Comparison of ENCODE assay signal across 11 cellular contexts in the genomic region with DNA sequence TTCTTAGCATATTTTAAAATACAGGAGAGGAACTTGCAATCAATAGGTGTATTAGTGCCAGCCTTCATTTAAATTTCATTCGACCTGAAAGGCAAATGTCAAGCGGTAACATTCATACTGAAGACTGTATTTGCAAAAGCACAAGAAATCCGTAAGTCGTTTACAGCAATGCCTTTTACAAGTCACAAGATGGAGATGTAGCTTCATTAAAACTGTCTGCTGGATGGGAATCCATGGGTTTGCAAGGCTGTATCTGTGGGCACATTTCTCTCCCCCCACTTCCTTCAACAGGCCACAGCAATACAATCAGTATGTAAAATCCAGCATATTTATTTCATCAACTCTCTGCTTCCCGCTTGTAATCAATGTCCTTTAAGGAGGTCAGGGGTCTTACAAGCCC.
DNase-seq lines count a peak whose midpoint lies in the region; TF ChIP-seq lines count a peak whose summit lies in the region.
"Had no signal": no experiment of that assay in that cellular context is flagged by ENCODE, and none has a peak within 500 bp of the region (broad histone marks: within the 10 kb centered on the region; RNA-seq: fewer than 3 reads in every experiment).

No MANE protein-coding gene starts in this region.

- intact Hi-C loops in activated CD4-positive, alpha-beta T cell treated with anti-CD3 and anti-CD28 coated beads, Interleukin-2, amount 10 ng/mL, durations not matched to agents 24 days and 14 days (cut with micrococcal nuclease), result no loop called here

- H3F3A ChIP-seq in Loucy (ENCODE audit: low read depth), result no peaks in the 10 kb centered on the region

- DNase-seq in AG09319 (ENCODE audit: extremely low read depth, low read depth) (no peak), erythroblast (lab: John Stamatoyannopoulos, UW) (peak; percentile 12), iPS-NIHi11 (ENCODE audit: low spot score) (no peak), SKM-1 (lab: John Stamatoyannopoulos, UW; ENCODE audit: unreplicated experiment) (no peak)
- no peak for DNase-seq in effector CD8-positive, alpha-beta T cell (lab: John Stamatoyannopoulos, UW)
- no peak for DNase-seq in activated CD4-positive, alpha-beta T cell treated with anti-CD3 and anti-CD28 coated beads, Interleukin-2, amount 10 ng/mL, durations not matched to agents 24 days and 14 days
- DNase-seq: activated CD8-positive, alpha-beta T cell treated with anti-CD3 and anti-CD28 coated beads, Interleukin-2, amount 10 ng/mL, durations not matched to agents 7 days and 5 days; stimulated activated CD4-positive, alpha-beta T cell treated with anti-CD3 and anti-CD28 coated beads, Interleukin-15, amount 100 ng/mL, for 24 hours; stimulated activated naive CD4-positive, alpha-beta T cell had no signal

- H3K4me2 ChIP-seq in Loucy (ENCODE audit: low read depth, low read length, poor library complexity, severe bottlenecking), result no peak overlapping the region

- H3K36me3 Mint-ChIP-seq in nephron (ENCODE audit: low read depth), result peaks cover 18% of the 10 kb centered on the region
- H3K36me3 Mint-ChIP-seq in activated CD4-positive, alpha-beta T cell treated with anti-CD3 and anti-CD28 coated beads, Interleukin-2, amount 10 ng/mL, durations not matched to agents 24 days and 14 days (ENCODE audit: low read depth), result peaks cover 25% of the 10 kb centered on the region

- peaks cover 64% of the 10 kb centered on the region for H3K4me1 Mint-ChIP-seq in nephron
- H3K4me1 Mint-ChIP-seq in activated CD4-positive, alpha-beta T cell treated with anti-CD3 and anti-CD28 coated beads, Interleukin-2, amount 10 ng/mL, durations not matched to agents 24 days and 14 days, result peaks cover 25% of the 10 kb centered on the region

- TF ChIP-seq POLR2A in erythroblast (IDR thresholded peaks at IDR 0.05; ENCODE audit: low read length), result no peak

- TF ChIP-seq CTCF in AG09319 (IDR thresholded peaks at IDR 0.05; ENCODE audit: low read depth, low read length) (peak; percentile 7), Loucy (conservative IDR thresholded peaks at IDR 0.05; ENCODE audit: low read length) (peak; percentile 29), nephron (IDR thresholded peaks at IDR 0.05; ENCODE audit: unreplicated experiment in 3 of 3) (peak in 1 of 3 experiments; percentile 26)

- no peak overlapping the region for H2AFZ ChIP-seq in Loucy (ENCODE audit: low read length)

- H3K4me1 ChIP-seq in Loucy (ENCODE audit: insufficient read depth, low read length, poor library complexity, severe bottlenecking), result no peaks in the 10 kb centered on the region

- peak overlapping the region in 2 of 3 experiments; percentile 2 to 51 for H3K4me3 Mint-ChIP-seq in nephron
- H3K4me3 Mint-ChIP-seq in activated CD4-positive, alpha-beta T cell treated with anti-CD3 and anti-CD28 coated beads, Interleukin-2, amount 10 ng/mL, durations not matched to agents 24 days and 14 days, result no peak overlapping the region
- H3K4me3 Mint-ChIP-seq: activated CD8-positive, alpha-beta T cell treated with anti-CD3 and anti-CD28 coated beads, Interleukin-2, amount 10 ng/mL, durations not matched to agents 7 days and 5 days had no signal

- peaks cover 16% of the 10 kb centered on the region; the same call in 1 of the 2 replicates for H3K36me3 ChIP-seq in Loucy (ENCODE audit: insufficient read depth, low read length)

- H3K79me2 ChIP-seq in Loucy (ENCODE audit: insufficient read depth, low read length), result 0 out of 2 replicates have a peak, but pooled peaks cover 4% of the 10 kb centered on the region

- no peaks in the 10 kb centered on the region for H3K27me3 Mint-ChIP-seq in nephron (ENCODE audit: low read depth)
- H3K27me3 Mint-ChIP-seq in activated CD4-positive, alpha-beta T cell treated with anti-CD3 and anti-CD28 coated beads, Interleukin-2, amount 10 ng/mL, durations not matched to agents 24 days and 14 days, result no peaks in the 10 kb centered on the region

- H3K9me3 Mint-ChIP-seq in nephron, result no peaks in the 10 kb centered on the region
- H3K9me3 Mint-ChIP-seq in activated CD4-positive, alpha-beta T cell treated with anti-CD3 and anti-CD28 coated beads, Interleukin-2, amount 10 ng/mL, durations not matched to agents 24 days and 14 days, result no peaks in the 10 kb centered on the region

- H3K9ac ChIP-seq in Loucy (ENCODE audit: low read depth, low read length, poor library complexity, severe bottlenecking), result no peak overlapping the region

- H3K4me3 ChIP-seq in Loucy (ENCODE audit: low read length, poor library complexity, severe bottlenecking), result no peak overlapping the region

- H3K9me3 ChIP-seq in Loucy (ENCODE audit: insufficient read depth, low read depth, low read length), result no peaks in the 10 kb centered on the region

- no peaks in the 10 kb centered on the region for H3K9me2 ChIP-seq in Loucy (replicated peaks; ENCODE audit: low read depth, low read length)

- no peaks in the 10 kb centered on the region for H4K20me1 ChIP-seq in Loucy (ENCODE audit: insufficient read depth, low read length, poor library complexity, severe bottlenecking)

- H3K27me3 ChIP-seq in Loucy (ENCODE audit: insufficient read depth, low read length, poor library complexity, severe bottlenecking), result no peaks in the 10 kb centered on the region

- H3K27ac Mint-ChIP-seq in nephron, result peak overlapping the region; percentile 96 to 98 (median 97)
- H3K27ac Mint-ChIP-seq in activated CD4-positive, alpha-beta T cell treated with anti-CD3 and anti-CD28 coated beads, Interleukin-2, amount 10 ng/mL, durations not matched to agents 24 days and 14 days, result no peak overlapping the region
- H3K27ac Mint-ChIP-seq: activated CD8-positive, alpha-beta T cell treated with anti-CD3 and anti-CD28 coated beads, Interleukin-2, amount 10 ng/mL, durations not matched to agents 7 days and 5 days had no signal

Comparison
In these comparisons a context has a peak if more than half of its experiments do, and no peak if none do; other contexts are left out.
1. DNase-seq: peak in erythroblast (2 of 2); none in AG09319 (single experiment), iPS-NIHi11 (single experiment), effector CD8-positive, alpha-beta T cell (single experiment), activated CD4-positive, alpha-beta T cell treated with anti-CD3 and anti-CD28 coated beads, Interleukin-2, amount 10 ng/mL, durations not matched to agents 24 days and 14 days (single experiment) and SKM-1 (single experiment).